ENCODE assay signal across 25 cellular contexts in the genomic region with DNA sequence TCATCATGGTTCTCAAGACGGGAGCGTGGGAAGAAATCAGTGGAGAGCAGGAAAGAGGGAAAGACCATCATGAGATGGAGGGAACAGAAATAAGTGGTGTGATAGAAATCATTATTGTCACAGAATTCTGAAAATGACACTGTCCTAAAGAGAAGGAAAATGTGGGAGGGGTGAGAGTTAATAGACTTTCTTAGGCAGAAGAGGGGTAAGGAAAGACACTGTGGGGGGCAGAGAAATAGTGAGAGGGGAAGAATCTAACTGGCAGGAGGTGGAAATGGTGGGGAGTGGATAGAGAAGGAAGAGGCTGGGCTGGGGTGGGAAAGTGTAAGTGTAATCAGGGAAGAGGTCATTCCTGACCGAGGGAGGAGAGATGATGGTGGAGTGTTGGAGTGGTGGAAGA. TPM values are rescaled to one million over a fixed set of nuclear protein-coding genes. Genes with fewer than 3 reads are reported as not detected.
DNase-seq lines count a peak whose midpoint lies in the region; ATAC-seq and TF ChIP-seq lines count a peak whose summit lies in the region.
"Had no signal": no experiment of that assay in that cellular context is flagged by ENCODE, and none has a peak within 500 bp of the region (broad histone marks: within the 10 kb centered on the region; RNA-seq: fewer than 3 reads in every experiment).

No MANE protein-coding gene starts in this region.

- CTCF ChIA-PET in activated CD4-positive, alpha-beta T cell treated with anti-CD3 and anti-CD28 coated beads for 36 hours (lab: Charles Lee) = interaction anchor here (1.7 kb wide), 1 partner anchor 16 kb away, joined by 6 read pairs; no protein-coding TSS in a partner anchor

- no peak for DNase-seq in activated CD4-positive, alpha-beta T cell treated with anti-CD3 and anti-CD28 coated beads for 36 hours
- DNase-seq in activated CD4-positive, alpha-beta T cell treated with anti-CD3 and anti-CD28 coated beads, Interleukin-2, amount 50 U/mL, for 1 hour = no peak
- DNase-seq in T-helper 17 cell = no peak
- no peak for DNase-seq in endodermal cell
- DNase-seq in progenitor cell of endocrine pancreas (ENCODE audit: low spot score, unreplicated experiment) = no peak
- DNase-seq in anterior cingulate cortex (lab: John Stamatoyannopoulos, UW) = no peak
- DNase-seq: activated B cell treated with CpG ODN at 0.5 μM for 24 hours; activated naive CD4-positive, alpha-beta T cell treated with anti-CD3 and anti-CD28 coated beads, Interleukin-2, amount 10 ng/mL, durations not matched to agents 7 days and 5 days; colonic mucosa; GDM1; heart right ventricle; NCI-H1436 treated with DMSO at 0.1 percent for 48 hours; NCI-H2171; NCI-H526 treated with DMSO at 0.1 percent for 48 hours; OCI-M1; SHP77 treated with DMSO at 0.1 percent for 48 hours; sigmoid colon; stimulated activated naive CD4-positive, alpha-beta T cell treated with Interleukin-2 at 50 U/mL for 16 hours; trophoblast cell had no signal

- peak overlapping the region; percentile 0 for H3K4me3 Mint-ChIP-seq in activated CD4-positive, alpha-beta T cell treated with anti-CD3 and anti-CD28 coated beads for 36 hours
- H3K4me3 Mint-ChIP-seq in T-helper 17 cell (peak overlapping the region; percentile 8), endodermal cell (peak overlapping the region; percentile 78), progenitor cell of endocrine pancreas (ENCODE audit: low read depth) (peak overlapping the region; percentile 81)

- no peaks in the 10 kb centered on the region for H3K27me3 Mint-ChIP-seq in activated CD4-positive, alpha-beta T cell treated with anti-CD3 and anti-CD28 coated beads for 36 hours
- H3K27me3 Mint-ChIP-seq in T-helper 17 cell (no peaks in the 10 kb centered on the region), endodermal cell (ENCODE audit: insufficient read depth) (peaks cover 5% of the 10 kb centered on the region), progenitor cell of endocrine pancreas (no peaks in the 10 kb centered on the region)
- H3K27me3 Mint-ChIP-seq: activated B cell treated with CpG ODN at 0.5 μM for 24 hours had no signal

- 77 to 94% methylated on average over 3 of the region's 3 CpGs for WGBS in endodermal cell (ENCODE audit: insufficient coverage in 1 of 2, insufficient read length in 1 of 2), 2 experiments

- H3K27me3 ChIP-seq in endodermal cell (ENCODE audit: control insufficient read depth, insufficient read depth, low read length, poor library complexity, severe bottlenecking) = no peaks in the 10 kb centered on the region
- H3K27me3 ChIP-seq: colonic mucosa, heart right ventricle, sigmoid colon had no signal

- H3K36me3 Mint-ChIP-seq in activated CD4-positive, alpha-beta T cell treated with anti-CD3 and anti-CD28 coated beads for 36 hours (ENCODE audit: low read depth) = no peaks in the 10 kb centered on the region
- no peaks in the 10 kb centered on the region for H3K36me3 Mint-ChIP-seq in T-helper 17 cell (ENCODE audit: low read depth)
- H3K36me3 Mint-ChIP-seq in endodermal cell (ENCODE audit: low read depth) = peaks cover 7% of the 10 kb centered on the region
- no peaks in the 10 kb centered on the region for H3K36me3 Mint-ChIP-seq in progenitor cell of endocrine pancreas (ENCODE audit: insufficient read depth)

- peaks cover 28% of the 10 kb centered on the region for H3K4me1 Mint-ChIP-seq in activated CD4-positive, alpha-beta T cell treated with anti-CD3 and anti-CD28 coated beads for 36 hours
- H3K4me1 Mint-ChIP-seq in T-helper 17 cell (peaks cover 26% of the 10 kb centered on the region), endodermal cell (peaks cover 34% of the 10 kb centered on the region), progenitor cell of endocrine pancreas (ENCODE audit: low read depth) (peaks cover 22% of the 10 kb centered on the region)

- ATAC-seq in activated CD4-positive, alpha-beta T cell treated with anti-CD3 and anti-CD28 coated beads for 36 hours = no peak
- ATAC-seq in T-helper 17 cell (no peak), HG03442 (IDR thresholded peaks at IDR 0.05; ENCODE audit: unreplicated experiment) (no peak), HG03469 (IDR thresholded peaks at IDR 0.05; ENCODE audit: unreplicated experiment) (no peak)
- ATAC-seq: heart right ventricle, HepG2 had no signal

- no peak overlapping the region for H3K27ac ChIP-seq in endodermal cell (ENCODE audit: low read depth, low read length)
- H3K27ac ChIP-seq: colonic mucosa, heart right ventricle, parathyroid adenoma, sigmoid colon had no signal

- no peak overlapping the region for H3K9ac ChIP-seq in endodermal cell (ENCODE audit: extremely low read depth, low read length, poor library complexity, severe bottlenecking)
- H3K9ac ChIP-seq: parathyroid adenoma had no signal

- TF ChIP-seq CTCF in endodermal cell (conservative IDR thresholded peaks at IDR 0.05) (no peak), progenitor cell of endocrine pancreas (IDR thresholded peaks at IDR 0.05; ENCODE audit: unreplicated experiment) (no peak)

- H3K4me1 ChIP-seq in endodermal cell (ENCODE audit: control insufficient read depth, insufficient read depth, low read length) = peaks cover 4% of the 10 kb centered on the region
- H3K4me1 ChIP-seq: parathyroid adenoma had no signal

- no peaks in the 10 kb centered on the region for H3K9me3 Mint-ChIP-seq in activated CD4-positive, alpha-beta T cell treated with anti-CD3 and anti-CD28 coated beads for 36 hours (ENCODE audit: low read depth)
- H3K9me3 Mint-ChIP-seq in endodermal cell (no peaks in the 10 kb centered on the region), progenitor cell of endocrine pancreas (ENCODE audit: low read depth) (no peaks in the 10 kb centered on the region)
- H3K9me3 Mint-ChIP-seq: activated B cell treated with CpG ODN at 0.5 μM for 24 hours; activated naive CD4-positive, alpha-beta T cell treated with anti-CD3 and anti-CD28 coated beads, Interleukin-2, amount 10 ng/mL, durations not matched to agents 7 days and 5 days had no signal

- intact Hi-C loops in activated CD4-positive, alpha-beta T cell treated with anti-CD3 and anti-CD28 coated beads for 36 hours (cut with DNase I, micrococcal nuclease) = no loop called here

- H3K36me3 ChIP-seq in endodermal cell (ENCODE audit: control insufficient read depth, insufficient read depth, low read length) = peaks cover 5% of the 10 kb centered on the region
- H3K36me3 ChIP-seq: colonic mucosa, HAP-1, sigmoid colon had no signal

- no peak overlapping the region for H3K27ac Mint-ChIP-seq in activated CD4-positive, alpha-beta T cell treated with anti-CD3 and anti-CD28 coated beads for 36 hours
- peak overlapping the region; percentile 24 for H3K27ac Mint-ChIP-seq in T-helper 17 cell
- no peak overlapping the region for H3K27ac Mint-ChIP-seq in endodermal cell
- H3K27ac Mint-ChIP-seq in progenitor cell of endocrine pancreas = peak overlapping the region; percentile 43
- H3K27ac Mint-ChIP-seq: activated B cell treated with CpG ODN at 0.5 μM for 24 hours; activated naive CD4-positive, alpha-beta T cell treated with anti-CD3 and anti-CD28 coated beads, Interleukin-2, amount 10 ng/mL, durations not matched to agents 7 days and 5 days had no signal

- POLR2A ChIA-PET in activated CD4-positive, alpha-beta T cell treated with anti-CD3 and anti-CD28 coated beads for 36 hours (lab: Charles Lee) = no interaction called here

- no peak overlapping the region for H3K4me3 ChIP-seq in endodermal cell (ENCODE audit: low read length)
- H3K4me3 ChIP-seq: colonic mucosa, HAP-1, heart right ventricle, sigmoid colon had no signal

- H3K9me3 ChIP-seq in T-helper 17 cell (ENCODE audit: control insufficient read depth, low read length, poor library complexity, severe bottlenecking) (no peaks in the 10 kb centered on the region), endodermal cell (ENCODE audit: control insufficient read depth, low read length) (no peaks in the 10 kb centered on the region)
- H3K9me3 ChIP-seq: colonic mucosa, HAP-1, heart right ventricle, sigmoid colon had no signal

RNA-seq across cellular contexts. Expression of a gene that starts 3.2 kb away (rescaled TPM):
- 1 to 10 TPM; 3.5 to 3.6 TPM for total RNA-seq in activated CD4-positive, alpha-beta T cell treated with anti-CD3 and anti-CD28 coated beads for 36 hours
- total RNA-seq in T-helper 17 cell (1 to 10 TPM in 1 of 2 donors, under 1 TPM in 1; 0.52 to 1.5 TPM), endodermal cell (10 to 100 TPM in 1 of 2 donors, 1 to 10 TPM in 1; 7.7 to 12.2 TPM), progenitor cell of endocrine pancreas (6.3 and 7.7 TPM in 2 replicates)
- polyA plus RNA-seq in endodermal cell (2013, experiment 1 of 2) = 5.5 TPM
- polyA plus RNA-seq in endodermal cell (2013, experiment 2 of 2) = 2.1 TPM
- total RNA-seq: MCF 10A had no signal

RNA-seq across cellular contexts. Expression of a gene that starts 3.5 kb away (rescaled TPM):
- 10 to 100 TPM; 31.6 to 40.0 TPM for total RNA-seq in activated CD4-positive, alpha-beta T cell treated with anti-CD3 and anti-CD28 coated beads for 36 hours
- total RNA-seq in T-helper 17 cell (10 to 100 TPM; 37.9 to 38.9 TPM), endodermal cell (10 to 100 TPM; 48.8 to 52.1 TPM), progenitor cell of endocrine pancreas (69.8 and 70.7 TPM in 2 replicates)
- 73.8 TPM for polyA plus RNA-seq in endodermal cell (2013, experiment 1 of 2)
- polyA plus RNA-seq in endodermal cell (2013, experiment 2 of 2) = 61.7 TPM

RNA-seq across cellular contexts. Expression of a gene that starts 17.1 kb away (rescaled TPM):
- total RNA-seq in activated CD4-positive, alpha-beta T cell treated with anti-CD3 and anti-CD28 coated beads for 36 hours = 10 to 100 TPM; 11.1 to 16.4 TPM
- total RNA-seq in T-helper 17 cell (10 to 100 TPM; 49.9 to 51.1 TPM), endodermal cell (10 to 100 TPM; 39.7 to 46.0 TPM), progenitor cell of endocrine pancreas (57.6 and 63.6 TPM in 2 replicates)
- polyA plus RNA-seq in endodermal cell (2013, experiment 1 of 2) = 10.9 TPM
- polyA plus RNA-seq in endodermal cell (2013, experiment 2 of 2) = 11.6 TPM

RNA-seq across cellular contexts. Expression of a gene that starts 17.6 kb away (rescaled TPM):
- total RNA-seq in activated CD4-positive, alpha-beta T cell treated with anti-CD3 and anti-CD28 coated beads for 36 hours = 10 to 100 TPM; 11.6 to 14.3 TPM
- total RNA-seq in T-helper 17 cell (10 to 100 TPM in 1 of 2 donors, 1 to 10 TPM in 1; 7.9 to 11.1 TPM), endodermal cell (10 to 100 TPM; 11.9 to 12.1 TPM), progenitor cell of endocrine pancreas (15.4 and 15.5 TPM in 2 replicates)
- polyA plus RNA-seq in endodermal cell (2013, experiment 1 of 2) = 10.8 TPM
- polyA plus RNA-seq in endodermal cell (2013, experiment 2 of 2) = 7.1 TPM

RNA-seq across cellular contexts. Expression of a gene that starts 33.1 kb away (rescaled TPM):
- under 1 TPM; 0.37 to 0.74 TPM for total RNA-seq in activated CD4-positive, alpha-beta T cell treated with anti-CD3 and anti-CD28 coated beads for 36 hours
- total RNA-seq in T-helper 17 cell (under 1 TPM; 0.40 to 0.60 TPM), endodermal cell (under 1 TPM; 0.35 to 0.37 TPM), progenitor cell of endocrine pancreas (0.64 and 0.79 TPM in 2 replicates)
- polyA plus RNA-seq in endodermal cell (2013, experiment 1 of 2) = 0.11 TPM
- not detected for polyA plus RNA-seq in endodermal cell (2013, experiment 2 of 2)

Comparison
In these comparisons a context has a peak if more than half of its experiments do, and no peak if none do; other contexts are left out.
1. H3K27ac Mint-ChIP-seq: peak in T-helper 17 cell (single experiment) and progenitor cell of endocrine pancreas (single experiment); none in activated CD4-positive, alpha-beta T cell treated with anti-CD3 and anti-CD28 coated beads for 36 hours (single experiment) and endodermal cell (single experiment).
2. H3K4me3 Mint-ChIP-seq: peak in every context shown above with its lines; median percentile 81 in progenitor cell of endocrine pancreas; 78 in endodermal cell; 8 in T-helper 17 cell; 0 in activated CD4-positive, alpha-beta T cell treated with anti-CD3 and anti-CD28 coated beads for 36 hours.